ENCODE assay signal across 18 cellular contexts in genomic region chr2:186950694-186951093, GRCh38.
A peak's percentile ranks its signal among the peaks of the same experiment; 100 is the strongest.
DNase-seq lines count a peak whose midpoint lies in the region; ATAC-seq and TF ChIP-seq lines count a peak whose summit lies in the region.
"Had no signal": no experiment of that assay in that cellular context is flagged by ENCODE, and none has a peak within 500 bp of the region (broad histone marks: within the 10 kb centered on the region; RNA-seq: fewer than 3 reads in every experiment).

No MANE protein-coding gene starts in this region.

- in situ Hi-C loops in Panc1 (cut with HindIII; ENCODE audit: low pct_unique_long_range_greater_than_20kb, low sequenced_read_pairs): no loop called here

- H3K4me3 Mint-ChIP-seq in activated naive CD4-positive, alpha-beta T cell treated with anti-CD3 and anti-CD28 coated beads for 36 hours: no peak overlapping the region
- H3K4me3 Mint-ChIP-seq: activated naive CD8-positive, alpha-beta T cell treated with anti-CD3 and anti-CD28 coated beads, Interleukin-2, amount 50 U/mL, for 24 hours; neural crest cell had no signal

- no peaks in the 10 kb centered on the region for H3K9me3 ChIP-seq in AG04450 (ENCODE audit: control insufficient read depth, insufficient read depth, low read length)
- no peaks in the 10 kb centered on the region for H3K9me3 ChIP-seq in Panc1 (ENCODE audit: control insufficient read depth, insufficient read depth, low read depth, low read length)
- no peaks in the 10 kb centered on the region for H3K9me3 ChIP-seq in spleen
- H3K9me3 ChIP-seq: esophagus squamous epithelium, upper lobe of left lung had no signal

- TF ChIP-seq POLR2A in spleen (IDR thresholded peaks at IDR 0.05): no peak

- CTCF ChIA-PET in AG04450 (lab: Charles Lee): interaction anchor here (0.6 kb wide), 1 partner anchor 37 kb away, joined by 3 read pairs; no protein-coding TSS in a partner anchor
- CTCF ChIA-PET in Panc1 (lab: Charles Lee): interaction anchor here (0.7 kb wide), 1 partner anchor 36 kb away, joined by 5 read pairs; no protein-coding TSS in a partner anchor
- CTCF ChIA-PET in activated naive CD4-positive, alpha-beta T cell treated with anti-CD3 and anti-CD28 coated beads for 36 hours (lab: Charles Lee): interaction anchor here (0.6 kb wide), 3 partner anchors 179 to 830 kb away, joined by 3 to 4 read pairs (median 3); partner anchors contain the start of gene ITGAV

- no peak overlapping the region for H3K27ac Mint-ChIP-seq in activated naive CD4-positive, alpha-beta T cell treated with anti-CD3 and anti-CD28 coated beads for 36 hours
- H3K27ac Mint-ChIP-seq: activated naive CD8-positive, alpha-beta T cell treated with anti-CD3 and anti-CD28 coated beads, Interleukin-2, amount 50 U/mL, for 24 hours had no signal

- TF ChIP-seq CTCF in AG04450 (IDR thresholded peaks at IDR 0.05; ENCODE audit: low read depth, low read length): no peak
- no peak for TF ChIP-seq CTCF in Panc1 (IDR thresholded peaks at IDR 0.05)
- TF ChIP-seq CTCF in spleen (IDR thresholded peaks at IDR 0.05 in 8 of 11, conservative IDR thresholded peaks at IDR 0.05 in 3 of 11): no peak

- H3K27ac ChIP-seq in AG04450 (ENCODE audit: low read depth, low read length) (peak overlapping the region; percentile 11), Panc1 (ENCODE audit: low read length) (no peak overlapping the region), spleen (no peak overlapping the region)
- H3K27ac ChIP-seq: esophagus squamous epithelium had no signal

- H3K36me3 Mint-ChIP-seq in activated naive CD4-positive, alpha-beta T cell treated with anti-CD3 and anti-CD28 coated beads for 36 hours (ENCODE audit: low read depth): no peaks in the 10 kb centered on the region

- H3K27me3 ChIP-seq in AG04450 (ENCODE audit: control insufficient read depth, insufficient read depth, low read length) (no peaks in the 10 kb centered on the region), Panc1 (ENCODE audit: control insufficient read depth, insufficient read depth, low read length) (no peaks in the 10 kb centered on the region), spleen (replicated peaks in 1 of 7) (no peaks in the 10 kb centered on the region)
- H3K27me3 ChIP-seq: esophagus squamous epithelium, upper lobe of left lung had no signal

- no peak overlapping the region for H3K4me3 ChIP-seq in AG04450 (ENCODE audit: low read depth, low read length)
- no peak overlapping the region for H3K4me3 ChIP-seq in Panc1 (ENCODE audit: low read depth in 2 of 2, low read length in 2 of 2)
- no peak overlapping the region for H3K4me3 ChIP-seq in spleen

- ATAC-seq in Panc1: peak; percentile 66
- no peak for ATAC-seq in GM21737 (IDR thresholded peaks at IDR 0.05; ENCODE audit: unreplicated experiment)
- ATAC-seq: activated naive CD8-positive, alpha-beta T cell treated with anti-CD3 and anti-CD28 coated beads, Interleukin-2, amount 50 U/mL, for 24 hours; stimulated activated naive CD8-positive, alpha-beta T cell treated with anti-CD3 and anti-CD28 coated beads, Interleukin-15, Interleukin-2, amounts not matched to agents 100 U/mL and 50 U/mL, for 24 hours had no signal

- DNase-seq in AG04450 (ENCODE audit: low read depth, low spot score): no peak
- peak; percentile 25 for DNase-seq in HCEC 1CT
- no peak for DNase-seq in Panc1 (ENCODE audit: low read depth, low spot score)
- peak; percentile 42 for DNase-seq in glomerular visceral epithelial cell (ENCODE audit: extremely low spot score)
- DNase-seq in spleen: no peak
- DNase-seq in activated CD4-positive, alpha-beta T cell treated with anti-CD3 and anti-CD28 coated beads for 1 hour: no peak
- no peak for DNase-seq in activated naive CD4-positive, alpha-beta T cell treated with anti-CD3 and anti-CD28 coated beads for 36 hours
- DNase-seq: activated CD4-positive, CD25-positive, alpha-beta regulatory T cell; activated naive CD8-positive, alpha-beta T cell treated with anti-CD3 and anti-CD28 coated beads, Interleukin-2, amount 50 U/mL, for 24 hours; DMS79; effector CD4-positive, alpha-beta T cell; esophagus squamous epithelium; NCI-H1694 treated with DMSO at 0.1 percent for 48 hours; SHP77; stimulated activated naive CD8-positive, alpha-beta T cell treated with anti-CD3 and anti-CD28 coated beads, Interleukin-15, Interleukin-2, amounts not matched to agents 100 U/mL and 50 U/mL, for 24 hours; upper lobe of left lung had no signal

- H3K4me1 Mint-ChIP-seq in activated naive CD4-positive, alpha-beta T cell treated with anti-CD3 and anti-CD28 coated beads for 36 hours (ENCODE audit: low read depth): peaks cover 2% of the 10 kb centered on the region
- H3K4me1 Mint-ChIP-seq: activated naive CD8-positive, alpha-beta T cell treated with anti-CD3 and anti-CD28 coated beads, Interleukin-2, amount 50 U/mL, for 24 hours; neural crest cell had no signal

- H3K36me3 ChIP-seq in Panc1 (ENCODE audit: control insufficient read depth, insufficient read depth, low read length) (no peaks in the 10 kb centered on the region), spleen (no peaks in the 10 kb centered on the region)
- H3K36me3 ChIP-seq: esophagus squamous epithelium, upper lobe of left lung had no signal

- WGBS in spleen, 5 donors: 80 to 93% (median 89%) methylated on average over 2 to 3 of the region's 3 CpGs

- no TSS peak for BruUV-seq in Panc1 (replicated peaks; lab: Mats Ljungman, UMichigan)

- POLR2A ChIA-PET in AG04450 (lab: Yijun Ruan, JAX) (no interaction called here), Panc1 (lab: Charles Lee) (no interaction called here)

- intact Hi-C loops in Panc1 (cut with micrococcal nuclease; ENCODE audit: unreplicated experiment): no loop called here
- intact Hi-C loops in spleen (cut with DNase I; ENCODE audit: low total_unique reads): no loop called here
- intact Hi-C loops in activated naive CD4-positive, alpha-beta T cell treated with anti-CD3 and anti-CD28 coated beads for 36 hours (cut with micrococcal nuclease): no loop called here

- no peaks in the 10 kb centered on the region for H3K27me3 Mint-ChIP-seq in activated naive CD4-positive, alpha-beta T cell treated with anti-CD3 and anti-CD28 coated beads for 36 hours (ENCODE audit: low read depth)
- H3K27me3 Mint-ChIP-seq: activated naive CD8-positive, alpha-beta T cell treated with anti-CD3 and anti-CD28 coated beads, Interleukin-2, amount 50 U/mL, for 24 hours had no signal

- no peaks in the 10 kb centered on the region for H3K9me3 Mint-ChIP-seq in activated naive CD4-positive, alpha-beta T cell treated with anti-CD3 and anti-CD28 coated beads for 36 hours
- H3K9me3 Mint-ChIP-seq: activated naive CD8-positive, alpha-beta T cell treated with anti-CD3 and anti-CD28 coated beads, Interleukin-2, amount 50 U/mL, for 24 hours; neural crest cell had no signal

- H3K4me1 ChIP-seq in Panc1 (ENCODE audit: control insufficient read depth, insufficient read depth, low read length): 0 out of 2 replicates have a peak, but pooled peaks cover 6% of the 10 kb centered on the region
- peaks cover 0 to 7% (median 0%) of the 10 kb centered on the region in 6 donors for H3K4me1 ChIP-seq in spleen

Comparison
In these comparisons a context has a peak if more than half of its experiments do, and no peak if none do; other contexts are left out.
1. DNase-seq: peak in HCEC 1CT (single experiment) and glomerular visceral epithelial cell (single experiment); none in AG04450 (single experiment), Panc1 (single experiment), spleen (single experiment), activated CD4-positive, alpha-beta T cell treated with anti-CD3 and anti-CD28 coated beads for 1 hour (single experiment) and activated naive CD4-positive, alpha-beta T cell treated with anti-CD3 and anti-CD28 coated beads for 36 hours (single experiment).